Comparison of ENCODE assay signal across 28 cellular contexts in genomic region chr10:5528989-5529701, GRCh38. TPM values are rescaled to one million over a fixed set of nuclear protein-coding genes. Genes with fewer than 3 reads are reported as not detected.
DNase-seq lines count a peak whose midpoint lies in the region; ATAC-seq, FAIRE-seq and TF ChIP-seq lines count a peak whose summit lies in the region.
"Had no signal": no experiment of that assay in that cellular context is flagged by ENCODE, and none has a peak within 500 bp of the region (broad histone marks: within the 10 kb centered on the region; RNA-seq: fewer than 3 reads in every experiment).

No MANE protein-coding gene starts in this region.

- H3K4me1 ChIP-seq in Caco-2 (peaks cover 36% of the 10 kb centered on the region), Peyer's patch (peaks cover 0 to 9% (median 0%) of the 10 kb centered on the region in 4 donors), skeletal muscle tissue (ENCODE audit: control insufficient read depth in 3 of 3, insufficient read depth in 3 of 3, low read length in 3 of 3) (peaks cover 13 to 28% (median 21%) of the 10 kb centered on the region in 3 donors)
- H3K4me1 ChIP-seq: SJSA1 had no signal

- FAIRE-seq in frontal cortex (lab: Jason Lieb, UNC): no peak
- FAIRE-seq: colon, GM12878, GM19239 had no signal

- peaks cover 27% of the 10 kb centered on the region for H3K4me1 Mint-ChIP-seq in Caco-2 (ENCODE audit: low read depth, unreplicated experiment)
- H3K4me1 Mint-ChIP-seq in activated CD8-positive, alpha-beta T cell treated with anti-CD3 and anti-CD28 coated beads, Interleukin-2, amount 10 ng/mL, durations not matched to agents 7 days and 5 days (ENCODE audit: low read depth): no peaks in the 10 kb centered on the region
- H3K4me1 Mint-ChIP-seq: activated naive CD8-positive, alpha-beta T cell treated with anti-CD3 and anti-CD28 coated beads for 36 hours; CD8-positive, alpha-beta memory T cell had no signal

- H3K27me3 Mint-ChIP-seq in Caco-2 (ENCODE audit: insufficient read depth, unreplicated experiment): no peaks in the 10 kb centered on the region
- H3K27me3 Mint-ChIP-seq in activated CD8-positive, alpha-beta T cell treated with anti-CD3 and anti-CD28 coated beads, Interleukin-2, amount 10 ng/mL, durations not matched to agents 7 days and 5 days (ENCODE audit: low read depth): no peaks in the 10 kb centered on the region
- H3K27me3 Mint-ChIP-seq: activated naive CD8-positive, alpha-beta T cell treated with anti-CD3 and anti-CD28 coated beads for 36 hours had no signal

- H3K27ac ChIP-seq in Peyer's patch: no peak overlapping the region
- H3K27ac ChIP-seq in skeletal muscle tissue (ENCODE audit: low read depth, low read length): peak overlapping the region; percentile 11
- H3K27ac ChIP-seq: SJSA1 had no signal

- H3K36me3 ChIP-seq in Caco-2 (ENCODE audit: control insufficient read depth, insufficient read depth, low read length): no peaks in the 10 kb centered on the region
- no peaks in the 10 kb centered on the region for H3K36me3 ChIP-seq in Peyer's patch
- H3K36me3 ChIP-seq in skeletal muscle tissue (ENCODE audit: control insufficient read depth in 3 of 3, insufficient read depth in 3 of 3, low read length in 3 of 3): no peaks in the 10 kb centered on the region
- H3K36me3 ChIP-seq: heart left ventricle, SJSA1 had no signal

- intact Hi-C loops in Caco-2 (cut with micrococcal nuclease; ENCODE audit: unreplicated experiment): no loop called here

- CTCF ChIA-PET in Caco-2 (lab: Charles Lee): interaction anchor here (1.4 kb wide), 1 partner anchor 94 kb away, joined by 5 read pairs; no protein-coding TSS in a partner anchor
- CTCF ChIA-PET in activated CD8-positive, alpha-beta T cell treated with anti-CD3 and anti-CD28 coated beads, Interleukin-2, amount 10 ng/mL, durations not matched to agents 7 days and 5 days (lab: Charles Lee): interaction anchor here (0.5 kb wide), 1 partner anchor 623 kb away, joined by 3 read pairs; no protein-coding TSS in a partner anchor

- H3K4me3 Mint-ChIP-seq in Caco-2 (ENCODE audit: unreplicated experiment): no peak overlapping the region
- no peak overlapping the region for H3K4me3 Mint-ChIP-seq in activated CD8-positive, alpha-beta T cell treated with anti-CD3 and anti-CD28 coated beads, Interleukin-2, amount 10 ng/mL, durations not matched to agents 7 days and 5 days
- H3K4me3 Mint-ChIP-seq: activated naive CD8-positive, alpha-beta T cell treated with anti-CD3 and anti-CD28 coated beads for 36 hours; CD8-positive, alpha-beta memory T cell had no signal

- DNase-seq in Caco-2 (peak in 1 of 2 experiments; percentile 22), Peyer's patch (peak in 2 of 3 donors; percentile 31 to 38), left lobe of liver (ENCODE audit: low spot score) (peak; percentile 64), frontal cortex (ENCODE audit: low spot score in 2 of 2) (no peak)
- DNase-seq in stimulated activated CD4-positive, alpha-beta T cell treated with anti-CD3 and anti-CD28 coated beads, Interleukin-4, amount 100 ng/mL, for 24 hours: no peak
- DNase-seq in activated CD8-positive, alpha-beta T cell treated with anti-CD3 and anti-CD28 coated beads, Interleukin-2, amount 10 ng/mL, durations not matched to agents 7 days and 5 days: no peak
- DNase-seq: activated naive CD8-positive, alpha-beta T cell treated with anti-CD3 and anti-CD28 coated beads for 36 hours; activated T-cell treated with anti-CD3 and anti-CD28 coated beads, Interleukin-2, amount 50 U/mL, for 1 hour; DMS79; GOT3; left ventricle myocardium superior; NCI-H1694 treated with DMSO at 0.1 percent for 48 hours; NCI-H2227 treated with DMSO at 0.1 percent for 48 hours; NCI-H82; PC-3 had no signal

- peak; percentile 68 for ATAC-seq in left lobe of liver
- no peak for ATAC-seq in activated CD8-positive, alpha-beta T cell treated with anti-CD3 and anti-CD28 coated beads, Interleukin-2, amount 10 ng/mL, durations not matched to agents 7 days and 5 days
- ATAC-seq: GM12878, PC-3 had no signal

- H3K9me3 Mint-ChIP-seq in Caco-2 (ENCODE audit: unreplicated experiment): no peaks in the 10 kb centered on the region
- no peaks in the 10 kb centered on the region for H3K9me3 Mint-ChIP-seq in activated CD8-positive, alpha-beta T cell treated with anti-CD3 and anti-CD28 coated beads, Interleukin-2, amount 10 ng/mL, durations not matched to agents 7 days and 5 days (ENCODE audit: insufficient read depth)
- H3K9me3 Mint-ChIP-seq: activated naive CD8-positive, alpha-beta T cell treated with anti-CD3 and anti-CD28 coated beads for 36 hours; CD8-positive, alpha-beta memory T cell had no signal

- no TSS peak for BruUV-seq in Caco-2 (replicated peaks; lab: Mats Ljungman, UMichigan)

- H3K36me3 Mint-ChIP-seq in Caco-2 (ENCODE audit: insufficient read depth, unreplicated experiment): no peaks in the 10 kb centered on the region
- no peaks in the 10 kb centered on the region for H3K36me3 Mint-ChIP-seq in activated CD8-positive, alpha-beta T cell treated with anti-CD3 and anti-CD28 coated beads, Interleukin-2, amount 10 ng/mL, durations not matched to agents 7 days and 5 days (ENCODE audit: low read depth)
- H3K36me3 Mint-ChIP-seq: activated naive CD8-positive, alpha-beta T cell treated with anti-CD3 and anti-CD28 coated beads for 36 hours had no signal

- H3K27ac Mint-ChIP-seq in Caco-2 (ENCODE audit: unreplicated experiment): peak overlapping the region; percentile 78
- no peak overlapping the region for H3K27ac Mint-ChIP-seq in activated CD8-positive, alpha-beta T cell treated with anti-CD3 and anti-CD28 coated beads, Interleukin-2, amount 10 ng/mL, durations not matched to agents 7 days and 5 days
- H3K27ac Mint-ChIP-seq: activated naive CD8-positive, alpha-beta T cell treated with anti-CD3 and anti-CD28 coated beads for 36 hours had no signal

- H3K27me3 ChIP-seq in Caco-2 (replicated peaks; ENCODE audit: control insufficient read depth, insufficient read depth, low read length): no peaks in the 10 kb centered on the region
- H3K27me3 ChIP-seq in Peyer's patch: no peaks in the 10 kb centered on the region
- no peaks in the 10 kb centered on the region for H3K27me3 ChIP-seq in skeletal muscle tissue (ENCODE audit: control insufficient read depth in 3 of 3, insufficient read depth in 3 of 3, low read length in 3 of 3)
- H3K27me3 ChIP-seq: body of pancreas, heart left ventricle, SJSA1 had no signal

- peak overlapping the region in 1 of 3 donors; percentile 16 for H3K9ac ChIP-seq in skeletal muscle tissue (ENCODE audit: low read depth in 1 of 3, low read length in 3 of 3)

- POLR2A ChIA-PET in Caco-2 (lab: Charles Lee): interaction anchor here (0.6 to 1.4 kb wide), 4 partner anchors 10 to 340 kb away, joined by 3 to 4 read pairs (median 4); no protein-coding TSS in a partner anchor
- POLR2A ChIA-PET in activated CD8-positive, alpha-beta T cell treated with anti-CD3 and anti-CD28 coated beads, Interleukin-2, amount 10 ng/mL, durations not matched to agents 7 days and 5 days (lab: Charles Lee): no interaction called here

- TF ChIP-seq CTCF in Caco-2 (IDR thresholded peaks at IDR 0.05; ENCODE audit: insufficient read depth in 1 of 2, low read depth in 1 of 2, low read length in 1 of 2, severe bottlenecking in 1 of 2, unreplicated experiment in 1 of 2) (no peak), Peyer's patch (IDR thresholded peaks at IDR 0.05) (no peak)

- TF ChIP-seq POLR2A in Peyer's patch (IDR thresholded peaks at IDR 0.05): no peak

- H3K4me3 ChIP-seq in Caco-2 (ENCODE audit: low read depth, low read length) (no peak overlapping the region), Peyer's patch (no peak overlapping the region), skeletal muscle tissue (ENCODE audit: low read length in 3 of 3) (no peak overlapping the region)
- H3K4me3 ChIP-seq: body of pancreas, GM12878, heart left ventricle, K562, SJSA1 had no signal

- no peaks in the 10 kb centered on the region for H3K9me3 ChIP-seq in Caco-2
- no peaks in the 10 kb centered on the region for H3K9me3 ChIP-seq in Peyer's patch
- H3K9me3 ChIP-seq in skeletal muscle tissue (ENCODE audit: control insufficient read depth in 3 of 3, low read length in 3 of 3): no peaks in the 10 kb centered on the region
- H3K9me3 ChIP-seq: body of pancreas, heart left ventricle, SJSA1 had no signal

RNA-seq across cellular contexts. Expression of gene CALML3, which starts 4.4 kb away (rescaled TPM):
- total RNA-seq in Caco-2 (2022) (0.18 TPM in 1 of 2 replicates, not detected in the other), Peyer's patch (not detected), left lobe of liver (not detected), skeletal muscle tissue (not detected), frontal cortex (under 0.01 TPM)
- not detected for total RNA-seq in activated CD8-positive, alpha-beta T cell treated with anti-CD3 and anti-CD28 coated beads, Interleukin-2, amount 10 ng/mL, durations not matched to agents 7 days and 5 days
- total RNA-seq: activated naive CD8-positive, alpha-beta T cell treated with anti-CD3 and anti-CD28 coated beads for 36 hours; body of pancreas; CD8-positive, alpha-beta memory T cell; GM12878; heart left ventricle; K562; left ventricle myocardium superior; mucosa of gallbladder; PC-3; renal cortical epithelial cell; SJSA1; T-helper 1 cell treated with Interleukin-12 subunit alpha and Interleukin-12 subunit beta and Interleukin-4 antibody, amounts not matched to agents 30 ng/mL and 1 ng/mL, for 36 hours; temporal lobe had no signal

RNA-seq across cellular contexts. Expression of gene CALML5, which starts 29.8 kb away (rescaled TPM):
- total RNA-seq in Caco-2 (2022): not detected in 2 replicates
- total RNA-seq in Peyer's patch: not detected
- total RNA-seq in left lobe of liver: not detected
- total RNA-seq in skeletal muscle tissue: not detected
- not detected for total RNA-seq in frontal cortex
- not detected for total RNA-seq in activated CD8-positive, alpha-beta T cell treated with anti-CD3 and anti-CD28 coated beads, Interleukin-2, amount 10 ng/mL, durations not matched to agents 7 days and 5 days
- total RNA-seq: activated naive CD8-positive, alpha-beta T cell treated with anti-CD3 and anti-CD28 coated beads for 36 hours; body of pancreas; CD8-positive, alpha-beta memory T cell; GM12878; heart left ventricle; K562; left ventricle myocardium superior; mucosa of gallbladder; PC-3; renal cortical epithelial cell; SJSA1; T-helper 1 cell treated with Interleukin-12 subunit alpha and Interleukin-12 subunit beta and Interleukin-4 antibody, amounts not matched to agents 30 ng/mL and 1 ng/mL, for 36 hours; temporal lobe had no signal

Comparison
In these comparisons a context has a peak if more than half of its experiments do, and no peak if none do; other contexts are left out.
1. DNase-seq: peak in Peyer's patch (2 of 3) and left lobe of liver (single experiment); none in frontal cortex (0 of 2), stimulated activated CD4-positive, alpha-beta T cell treated with anti-CD3 and anti-CD28 coated beads, Interleukin-4, amount 100 ng/mL, for 24 hours (single experiment) and activated CD8-positive, alpha-beta T cell treated with anti-CD3 and anti-CD28 coated beads, Interleukin-2, amount 10 ng/mL, durations not matched to agents 7 days and 5 days (single experiment).